1 cellular context compared by ENCODE assay signal in the genomic region with DNA sequence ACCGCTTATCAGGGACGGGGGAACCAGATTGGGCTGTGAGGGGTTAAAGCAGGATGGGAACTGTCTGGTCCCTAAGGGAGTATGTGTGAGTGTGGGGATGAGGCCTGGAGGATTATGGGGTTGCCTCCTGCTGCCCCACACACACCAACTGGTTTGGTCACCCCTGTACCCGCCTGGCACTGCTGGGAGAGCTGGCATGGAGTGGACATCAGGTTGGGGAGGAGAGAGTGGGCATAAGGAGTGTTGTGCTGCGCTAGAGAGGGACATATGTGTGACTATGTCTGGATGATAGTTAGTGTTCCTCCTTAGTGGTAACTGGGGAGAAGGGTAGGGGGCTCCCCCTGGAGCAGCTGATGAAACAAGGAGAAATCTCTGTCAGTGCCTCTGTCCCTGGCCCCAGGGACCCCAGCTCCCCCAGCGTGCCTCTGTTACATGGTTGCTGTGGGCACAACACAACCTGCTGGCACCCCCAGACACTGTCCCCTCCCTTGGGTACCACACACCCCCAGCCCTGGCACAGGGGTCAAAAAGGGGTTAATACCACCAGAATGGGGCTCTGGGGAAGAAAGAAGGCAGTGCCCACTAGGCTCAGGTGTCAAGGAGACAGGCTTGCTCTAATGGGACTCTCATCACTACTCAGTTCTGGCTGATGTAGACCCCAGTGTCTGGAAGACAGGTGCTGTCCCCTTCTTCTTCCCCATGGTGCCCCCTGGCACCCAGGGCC.
TF ChIP-seq lines count a peak whose summit lies in the region.

No MANE protein-coding gene starts in this region.

TF ChIP-seq in H1, 55 proteins besides CTCF, POLR2A, EP300 and RAD21:
- TF ChIP-seq TCF12 (IDR thresholded peaks at IDR 0.05; ENCODE audit: low read depth, low read length) (no peak), BCL11A (IDR thresholded peaks at IDR 0.05; ENCODE audit: low read depth in 2 of 2, low read length in 2 of 2) (no peak), CTBP2 (IDR thresholded peaks at IDR 0.05; ENCODE audit: borderline replicate concordance, insufficient read depth, insufficient read length, low read length) (no peak), ASH2L (IDR thresholded peaks at IDR 0.05; ENCODE audit: low read length) (peak; percentile 40), HDAC6 (IDR thresholded peaks at IDR 0.05; ENCODE audit: low read depth, low read length) (no peak), SP1 (IDR thresholded peaks at IDR 0.05; ENCODE audit: low read depth, low read length) (0 out of 2 replicates have a peak, but pooled peaks have one; percentile 28)
